In genomic region chr2:74414913-74415761, GRCh38 we compare ENCODE assay signal across 8 cellular contexts. TPM values are rescaled to one million over a fixed set of nuclear protein-coding genes. Genes with fewer than 3 reads are reported as not detected.
DNase-seq lines count a peak whose midpoint lies in the region; ATAC-seq, FAIRE-seq and TF ChIP-seq lines count a peak whose summit lies in the region.

No MANE protein-coding gene starts in this region.

- no peak for TF ChIP-seq POLR2A in GM12892 (IDR thresholded peaks at IDR 0.05; ENCODE audit: low read depth, low read length)

- TF ChIP-seq CTCF in AG09309 (IDR thresholded peaks at IDR 0.05; ENCODE audit: control insufficient read depth, insufficient read depth, low read depth, low read length, missing control alignments) (peak; percentile 35), heart right ventricle (IDR thresholded peaks at IDR 0.05) (peak; percentile 12 to 73 (median 47))

- peaks cover 8 to 49% (median 41%) of the 10 kb centered on the region in 9 donors for H3K4me1 ChIP-seq in heart right ventricle
- peaks cover 16 to 30% (median 22%) of the 10 kb centered on the region in 3 donors for H3K4me1 ChIP-seq in skeletal muscle tissue (ENCODE audit: control insufficient read depth in 3 of 3, insufficient read depth in 3 of 3, low read length in 3 of 3)
- peaks cover 3% of the 10 kb centered on the region; the same call in 1 of the 2 replicates for H3K4me1 ChIP-seq in SJCRH30

- peaks cover 0 to 28% (median 0%) of the 10 kb centered on the region in 7 donors for H3K27me3 ChIP-seq in heart right ventricle
- H3K27me3 ChIP-seq in skeletal muscle tissue (ENCODE audit: control insufficient read depth in 3 of 3, insufficient read depth in 3 of 3, low read length in 3 of 3) = peaks cover 15 to 30% (median 25%) of the 10 kb centered on the region in 3 donors
- peaks cover 27% of the 10 kb centered on the region for H3K27me3 ChIP-seq in SJCRH30

- DNase-seq in AG09309 (ENCODE audit: low read depth) (no peak), GM19239 (ENCODE audit: insufficient read length, low spot score) (no peak), heart right ventricle (peak; percentile 64 to 68), SJCRH30 (no peak), GM12892 (ENCODE audit: insufficient read length) (no peak), NCI-H2171 (lab: John Stamatoyannopoulos, UW) (no peak)
- DNase-seq in activated T-helper 9 cell treated with anti-CD3 and anti-CD28 coated beads, Interleukin-2, amount 50 U/mL, for 16 hours (ENCODE audit: low read depth) = peak; percentile 11

- H3K27ac ChIP-seq in heart right ventricle (peak overlapping the region; percentile 24 to 74 (median 62)), skeletal muscle tissue (ENCODE audit: low read depth, low read length) (peak overlapping the region; percentile 28), SJCRH30 (no peak overlapping the region)

- H3K9ac ChIP-seq in skeletal muscle tissue (ENCODE audit: low read depth in 1 of 3, low read length in 3 of 3) = peak overlapping the region; percentile 33 to 75 (median 40)

- peak; percentile 75 to 86 (median 80) for ATAC-seq in heart right ventricle

- H3K4me3 ChIP-seq in AG09309 (ENCODE audit: control insufficient read depth, low read depth, low read length) (peak overlapping the region; percentile 54), heart right ventricle (peak overlapping the region; percentile 39 to 72 (median 65)), skeletal muscle tissue (ENCODE audit: low read length in 3 of 3) (peak overlapping the region; percentile 52 to 75 (median 74)), SJCRH30 (no peak overlapping the region)

- H3K9me3 ChIP-seq in heart right ventricle (no peaks in the 10 kb centered on the region), skeletal muscle tissue (ENCODE audit: control insufficient read depth in 3 of 3, low read length in 3 of 3) (no peaks in the 10 kb centered on the region), SJCRH30 (replicated peaks) (no peaks in the 10 kb centered on the region)

- H3K36me3 ChIP-seq in heart right ventricle = no peaks in the 10 kb centered on the region
- H3K36me3 ChIP-seq in skeletal muscle tissue (ENCODE audit: control insufficient read depth in 3 of 3, insufficient read depth in 3 of 3, low read length in 3 of 3) = no peaks in the 10 kb centered on the region
- H3K36me3 ChIP-seq in SJCRH30 = no peaks in the 10 kb centered on the region

- intact Hi-C loops in heart right ventricle (cut with DNase I) = loop anchor here in 1 of 10 donors (5.0 kb wide), 1 partner anchor 57 kb away; the partner anchor contains the start of gene MRPL53

- peak; percentile 72 for FAIRE-seq in GM19239 (lab: Jason Lieb, UNC)
- no peak for FAIRE-seq in GM12892 (lab: Jason Lieb, UNC)

- 3 to 9% methylated on average over 62 of the region's 62 CpGs for WGBS in heart right ventricle, 2 donors

RNA-seq across cellular contexts. Expression of gene C2orf81, which starts 6.3 kb away (rescaled TPM):
- total RNA-seq in heart right ventricle = 1 to 10 TPM in 5 of 10 donors, under 1 TPM in 5; 0.52 to 1.7 (median 0.99) TPM
- 1 to 10 TPM; 1.2 to 1.3 TPM for polyA plus RNA-seq in heart right ventricle
- 0.52 TPM for total RNA-seq in skeletal muscle tissue
- 0.43 and 0.48 TPM in 2 replicates for total RNA-seq in SJCRH30 (2014; rRNA removed; shearing (Covaris generic))
- polyA plus RNA-seq in GM12892 (2012; ENCODE audit: missing spikeins) = 2.0 TPM

RNA-seq across cellular contexts. Expression of gene WDR54, which starts 6.4 kb away (rescaled TPM):
- total RNA-seq in heart right ventricle = 1 to 10 TPM; 1.1 to 6.7 (median 2.4) TPM
- polyA plus RNA-seq in heart right ventricle = 1 to 10 TPM; 2.9 to 8.7 TPM
- 5.7 TPM for total RNA-seq in skeletal muscle tissue
- 28.3 and 33.1 TPM in 2 replicates for total RNA-seq in SJCRH30 (2014; rRNA removed; shearing (Covaris generic))
- 80.9 TPM for polyA plus RNA-seq in GM12892 (2012; ENCODE audit: missing spikeins)

RNA-seq across cellular contexts. Expression of gene RTKN, which starts 26.6 kb away (rescaled TPM):
- total RNA-seq in heart right ventricle (10 to 100 TPM in 8 of 10 donors, 1 to 10 TPM in 2; 9.3 to 23.4 (median 14.9) TPM), skeletal muscle tissue (26.6 TPM)
- polyA plus RNA-seq in heart right ventricle = 10 to 100 TPM; 25.5 to 33.9 TPM
- total RNA-seq in SJCRH30 (2014; rRNA removed; shearing (Covaris generic)) = 47.4 and 50.4 TPM in 2 replicates
- 8.4 TPM for polyA plus RNA-seq in GM12892 (2012; ENCODE audit: missing spikeins)

RNA-seq across cellular contexts. Expression of gene DCTN1, which starts 35.0 kb away (rescaled TPM):
- total RNA-seq in heart right ventricle (100 to 1,000 TPM; 140 to 285 (median 195) TPM), skeletal muscle tissue (73.6 TPM)
- 100 to 1,000 TPM; 123 to 168 TPM for polyA plus RNA-seq in heart right ventricle
- total RNA-seq in SJCRH30 (2014; rRNA removed; shearing (Covaris generic)) = 113 TPM in 2 replicates
- polyA plus RNA-seq in GM12892 (2012; ENCODE audit: missing spikeins) = 34.7 TPM

RNA-seq across cellular contexts. Expression of gene INO80B, which starts 39.8 kb away (rescaled TPM):
- total RNA-seq in heart right ventricle (10 to 100 TPM in 9 of 10 donors, 1 to 10 TPM in 1; 8.9 to 22.0 (median 19.4) TPM), skeletal muscle tissue (12.5 TPM)
- polyA plus RNA-seq in heart right ventricle = 10 to 100 TPM; 29.6 to 40.7 TPM
- 9.0 and 14.2 TPM in 2 replicates for total RNA-seq in SJCRH30 (2014; rRNA removed; shearing (Covaris generic))
- polyA plus RNA-seq in GM12892 (2012; ENCODE audit: missing spikeins) = 13.6 TPM

Comparison
In these comparisons a context has a peak if more than half of its experiments do, and no peak if none do; other contexts are left out.
1. DNase-seq: peak in activated T-helper 9 cell treated with anti-CD3 and anti-CD28 coated beads, Interleukin-2, amount 50 U/mL, for 16 hours (single experiment) and heart right ventricle (2 of 2); none in AG09309 (single experiment), GM19239 (single experiment), SJCRH30 (0 of 2), GM12892 (single experiment) and NCI-H2171 (single experiment).